ENCODE assay signal across 17 cellular contexts in genomic region chr2:20183373-20183772, GRCh38.
"Had no signal": no experiment of that assay in that cellular context is flagged by ENCODE, and none has a peak within 500 bp of the region (broad histone marks: within the 10 kb centered on the region; RNA-seq: fewer than 3 reads in every experiment).

No MANE protein-coding gene starts in this region.

- H3K4me1 ChIP-seq: ascending aorta, gastrocnemius medialis had no signal

- ATAC-seq: activated CD4-positive, alpha-beta T cell treated with anti-CD3 and anti-CD28 coated beads for 36 hours; activated naive CD8-positive, alpha-beta T cell treated with anti-CD3 and anti-CD28 coated beads, Interleukin-2, amount 50 U/mL, for 24 hours; gastrocnemius medialis; left ventricle myocardium superior; right cardiac atrium; stimulated activated naive B cell treated with anti-CD40 and anti-IgM and Interleukin-4, amounts not matched to agents 10 μg/mL and 1 μg/mL and 100 μg/mL, for 72 hours had no signal

- H3K36me3 ChIP-seq: ascending aorta, cardiac muscle cell, gastrocnemius medialis, neutrophil, WERI-Rb-1 had no signal

- DNase-seq: activated CD4-positive, alpha-beta memory T cell treated with anti-CD3 and anti-CD28 coated beads, Interleukin-2, amount 10 ng/mL, durations not matched to agents 7 days and 5 days; activated CD4-positive, alpha-beta T cell treated with anti-CD3 and anti-CD28 coated beads for 36 hours; activated naive CD8-positive, alpha-beta T cell treated with anti-CD3 and anti-CD28 coated beads, Interleukin-2, amount 50 U/mL, for 24 hours; activated T-cell treated with anti-CD3 and anti-CD28 coated beads, Interleukin-2, amount 50 U/mL, for 48 hours; effector CD4-positive, alpha-beta T cell; gastrocnemius medialis; left ventricle myocardium superior; midbrain; naive B cell; right cardiac atrium; stimulated activated naive B cell treated with anti-CD40 and anti-IgM and Interleukin-4, amounts not matched to agents 10 μg/mL and 1 μg/mL and 100 μg/mL, for 72 hours; T-helper 1 cell; WERI-Rb-1 had no signal

- H3K4me3 ChIP-seq: ascending aorta, cardiac muscle cell, gastrocnemius medialis had no signal

- H3K9me3 ChIP-seq: ascending aorta, gastrocnemius medialis, neutrophil had no signal

- FAIRE-seq: kidney had no signal

- H3K27me3 ChIP-seq: ascending aorta, cardiac muscle cell, gastrocnemius medialis had no signal

- H3K27ac ChIP-seq: ascending aorta, cardiac muscle cell, gastrocnemius medialis, neutrophil, WERI-Rb-1 had no signal
